Comparison of ENCODE assay signal across 8 cellular contexts in genomic region chr5:75512383-75513074, GRCh38. TPM values are rescaled to one million over a fixed set of nuclear protein-coding genes. Genes with fewer than 3 reads are reported as not detected.
DNase-seq lines count a peak whose midpoint lies in the region; TF ChIP-seq lines count a peak whose summit lies in the region.

No MANE protein-coding gene starts in this region.

- WGBS in spleen, 5 donors, result 65 to 79% (median 71%) methylated on average over 16 of the region's 16 CpGs

- in situ Hi-C loops in G401 (cut with HindIII; ENCODE audit: low sequenced_read_pairs), result no loop called here

- TF ChIP-seq CTCF in foreskin fibroblast (IDR thresholded peaks at IDR 0.05; ENCODE audit: low read depth, low read length), result no peak
- no peak for TF ChIP-seq CTCF in spleen (IDR thresholded peaks at IDR 0.05 in 8 of 11, conservative IDR thresholded peaks at IDR 0.05 in 3 of 11)

- peaks cover 20 to 82% (median 64%) of the 10 kb centered on the region in 6 donors for H3K4me1 ChIP-seq in spleen

- H3K27ac ChIP-seq in SK-N-MC (peak overlapping the region; percentile 74), spleen (peak overlapping the region; percentile 74 to 96 (median 94))

- H3K27me3 Mint-ChIP-seq in activated T-cell treated with anti-CD3 and anti-CD28 coated beads, Interleukin-2, amount 50 U/mL, for 24 hours, result no peaks in the 10 kb centered on the region

- H3K36me3 ChIP-seq in SK-N-MC (ENCODE audit: insufficient read depth, low read length), result peaks cover 14% of the 10 kb centered on the region
- no peaks in the 10 kb centered on the region for H3K36me3 ChIP-seq in spleen

- H3K9me3 Mint-ChIP-seq in activated T-cell treated with anti-CD3 and anti-CD28 coated beads, Interleukin-2, amount 50 U/mL, for 24 hours, result no peaks in the 10 kb centered on the region

- H3K27ac Mint-ChIP-seq in activated T-cell treated with anti-CD3 and anti-CD28 coated beads, Interleukin-2, amount 50 U/mL, for 24 hours, result peak overlapping the region; percentile 98

- peaks cover 47% of the 10 kb centered on the region for H3K36me3 Mint-ChIP-seq in activated T-cell treated with anti-CD3 and anti-CD28 coated beads, Interleukin-2, amount 50 U/mL, for 24 hours (ENCODE audit: low read depth)

- H3K27me3 ChIP-seq in spleen (replicated peaks in 1 of 7), result no peaks in the 10 kb centered on the region

- no peaks in the 10 kb centered on the region for H3K9me3 ChIP-seq in SK-N-MC (ENCODE audit: low read depth, low read length)
- H3K9me3 ChIP-seq in spleen, result no peaks in the 10 kb centered on the region

- peaks cover 62% of the 10 kb centered on the region for H3K4me1 Mint-ChIP-seq in activated T-cell treated with anti-CD3 and anti-CD28 coated beads, Interleukin-2, amount 50 U/mL, for 24 hours (ENCODE audit: low read depth)

- H3K9ac ChIP-seq in SK-N-MC (ENCODE audit: insufficient read length), result peak overlapping the region; percentile 95

- H3K4me3 ChIP-seq in SK-N-MC (peak overlapping the region; percentile 98), foreskin fibroblast (ENCODE audit: low read depth in 1 of 2, low read length in 2 of 2) (peak overlapping the region; percentile 68 to 88), spleen (peak overlapping the region; percentile 71 to 94 (median 89))

- no peak for TF ChIP-seq POLR2A in spleen (IDR thresholded peaks at IDR 0.05)

- peak overlapping the region; percentile 93 for H3K4me3 Mint-ChIP-seq in activated T-cell treated with anti-CD3 and anti-CD28 coated beads, Interleukin-2, amount 50 U/mL, for 24 hours

- no peak for DNase-seq in activated T-cell treated with anti-CD3 and anti-CD28 coated beads, Interleukin-2, amount 50 U/mL, for 24 hours
- no peak for DNase-seq in activated T-cell treated with anti-CD3 and anti-CD28 coated beads, Interleukin-2, amount 50 U/mL, for 1 hour
- DNase-seq in SK-N-MC (ENCODE audit: low read depth, low spot score), result no peak
- DNase-seq in foreskin fibroblast, result no peak
- no peak for DNase-seq in spleen
- no peak for DNase-seq in G401 (ENCODE audit: low spot score)
- no peak for DNase-seq in mesenteric fat pad (ENCODE audit: low spot score)
- no peak for DNase-seq in D341Med (ENCODE audit: low spot score)

- intact Hi-C loops in spleen (cut with DNase I; ENCODE audit: low total_unique reads), result loop anchor here (10.0 kb wide), 1 partner anchor 172 kb away; no protein-coding TSS in a partner anchor

RNA-seq across cellular contexts. Expression of gene POLK, which starts 0.8 kb away (rescaled TPM):
- total RNA-seq in spleen (10 to 100 TPM; 33.2 to 56.6 (median 38.4) TPM), mesenteric fat pad (35.9 TPM)
- polyA plus RNA-seq in spleen, result 1 to 10 TPM; 4.1 to 5.9 (median 4.2) TPM
- 14.4 and 14.5 TPM in 2 replicates for total RNA-seq in G401 (2014; rRNA removed; shearing (Covaris generic))

RNA-seq across cellular contexts. Expression of gene CERT1, which starts 1.1 kb away (rescaled TPM):
- total RNA-seq in spleen (10 to 100 TPM; 50.1 to 71.1 (median 52.3) TPM), mesenteric fat pad (83.0 TPM)
- 10 to 100 TPM in 2 of 3 donors, 1 to 10 TPM in 1; 8.5 to 16.6 (median 11.6) TPM for polyA plus RNA-seq in spleen
- 49.4 and 52.5 TPM in 2 replicates for total RNA-seq in G401 (2014; rRNA removed; shearing (Covaris generic))
